20 cellular contexts compared by ENCODE assay signal in genomic region chr16:78211951-78212350, GRCh38.
DNase-seq lines count a peak whose midpoint lies in the region; ATAC-seq, FAIRE-seq and TF ChIP-seq lines count a peak whose summit lies in the region.
"Had no signal": no experiment of that assay in that cellular context is flagged by ENCODE, and none has a peak within 500 bp of the region (broad histone marks: within the 10 kb centered on the region; RNA-seq: fewer than 3 reads in every experiment).

No MANE protein-coding gene starts in this region.

- no peak overlapping the region for H3K9ac ChIP-seq in H1 (replicated peaks in 1 of 4; ENCODE audit: extremely low read depth in 1 of 4, low read depth in 3 of 4, low read length in 3 of 4)
- H3K9ac ChIP-seq: BLaER1 treated with 17β-estradiol and CSF1 and Interleukin-3, amounts not matched to agents 10 nM and 100 nM had no signal

- no peak overlapping the region for H3K56ac ChIP-seq in H1 (replicated peaks; ENCODE audit: insufficient read length, low read depth, low read length)

- no peak overlapping the region; the same call in 1 of the 2 replicates for H2BK12ac ChIP-seq in H1 (ENCODE audit: low read depth, low read length)

- no peak overlapping the region for H3K23ac ChIP-seq in H1 (ENCODE audit: insufficient read length)

- FAIRE-seq in H1 (lab: Jason Lieb, UNC), result peak; percentile 57
- FAIRE-seq: endothelial cell of umbilical vein had no signal

- H3K4me1 ChIP-seq in H1 (replicated peaks in 1 of 4; ENCODE audit: control insufficient read depth in 3 of 4, insufficient read depth in 4 of 4, low read length in 3 of 4), result peaks cover 0 to 8% (median 1%) of the 10 kb centered on the region in 4 experiments; a peak in 1 of 7 replicates
- H3K4me1 ChIP-seq in lower lobe of right lung, result peaks cover 15% of the 10 kb centered on the region
- H3K4me1 ChIP-seq: BLaER1 treated with 17β-estradiol and CSF1 and Interleukin-3, amounts not matched to agents 10 nM and 100 nM; gastrocnemius medialis had no signal

- no peak overlapping the region for H2AFZ ChIP-seq in H1 (ENCODE audit: low read length)

- H3K27me3 ChIP-seq in H1 (replicated peaks in 1 of 4; ENCODE audit: control insufficient read depth in 3 of 4, extremely low read depth in 1 of 4, insufficient read depth in 3 of 4, low read length in 3 of 4) (no peaks in the 10 kb centered on the region), lower lobe of right lung (ENCODE audit: low read depth) (no peaks in the 10 kb centered on the region)
- H3K27me3 ChIP-seq: BLaER1 treated with 17β-estradiol and CSF1 and Interleukin-3, amounts not matched to agents 10 nM and 100 nM; gastrocnemius medialis; ovary had no signal

- no peak overlapping the region for H3K4me2 ChIP-seq in H1 (ENCODE audit: insufficient read depth in 1 of 2, low read depth in 2 of 2, low read length in 2 of 2)
- H3K4me2 ChIP-seq: BLaER1 treated with 17β-estradiol and CSF1 and Interleukin-3, amounts not matched to agents 10 nM and 100 nM had no signal

- no peak overlapping the region for H2BK5ac ChIP-seq in H1 (ENCODE audit: low read depth, low read length)

- no peaks in the 10 kb centered on the region for H4K20me1 ChIP-seq in H1 (replicated peaks in 1 of 2; ENCODE audit: control insufficient read depth in 1 of 2, insufficient read depth in 2 of 2, low read length in 2 of 2)
- H4K20me1 ChIP-seq: BLaER1 treated with 17β-estradiol and CSF1 and Interleukin-3, amounts not matched to agents 10 nM and 100 nM had no signal

- ATAC-seq in lower lobe of right lung, result peak; percentile 92 to 96
- no peak for ATAC-seq in HG02973 (IDR thresholded peaks at IDR 0.05; ENCODE audit: unreplicated experiment)
- no peak for ATAC-seq in GM19452 (IDR thresholded peaks at IDR 0.05; ENCODE audit: unreplicated experiment)
- ATAC-seq: gastrocnemius medialis, Right ventricle myocardium inferior, T-cell had no signal

- TF ChIP-seq EP300 in H1 (IDR thresholded peaks at IDR 0.05; ENCODE audit: borderline replicate concordance in 1 of 2, low read depth in 2 of 2, low read length in 2 of 2), result no peak

- no peak overlapping the region for H2BK20ac ChIP-seq in H1 (ENCODE audit: low read length)

- no peaks in the 10 kb centered on the region for H3K79me2 ChIP-seq in H1 (ENCODE audit: control insufficient read depth in 1 of 2, insufficient read depth in 2 of 2, low read length in 2 of 2)

- POLR2A ChIA-PET in H1 (lab: Charles Lee; ENCODE audit: partially characterized antibody), result interaction anchor here (0.5 kb wide), 1 partner anchor 661 kb away, joined by 3 read pairs; no protein-coding TSS in a partner anchor

- H3K27ac ChIP-seq in H1 (ENCODE audit: low read depth, low read length) (no peak overlapping the region), lower lobe of right lung (peak overlapping the region; percentile 59)
- H3K27ac ChIP-seq: BLaER1 treated with 17β-estradiol and CSF1 and Interleukin-3, amounts not matched to agents 10 nM and 100 nM; coronary artery; gastrocnemius medialis; ovary had no signal

- H2BK15ac ChIP-seq in H1 (ENCODE audit: low read length), result no peak overlapping the region

- DNase-seq in SIG-M5 treated with dmso at 0.1 percent for 504 hours (lab: John Stamatoyannopoulos, UW; ENCODE audit: unreplicated experiment) (peak; percentile 60), SIG-M5 (lab: John Stamatoyannopoulos, UW) (no peak), H1 (ENCODE audit: low read depth in 1 of 2, low spot score in 2 of 2) (peak in 1 of 2 experiments; percentile 41), lower lobe of right lung (peak; percentile 61), H4 (ENCODE audit: low spot score) (no peak), GM10266 (ENCODE audit: extremely low spot score) (no peak)
- DNase-seq: activated CD4-positive, alpha-beta memory T cell treated with anti-CD3 and anti-CD28 coated beads for 36 hours; activated T-cell treated with anti-CD3 and anti-CD28 coated beads, Interleukin-2, amount 50 U/mL, for 24 hours; gastrocnemius medialis; naive B cell; NCI-H1436 treated with DMSO at 0.1 percent for 48 hours; ovary; stimulated activated CD4-positive, alpha-beta T cell treated with anti-CD3 and anti-CD28 coated beads, Interleukin-4, amount 100 ng/mL, for 24 hours; T-cell had no signal

- no peak overlapping the region for H3K14ac ChIP-seq in H1 (ENCODE audit: insufficient read length)

- no peak overlapping the region for H3K4ac ChIP-seq in H1 (replicated peaks; ENCODE audit: insufficient read length, low read depth, low read length)

- H3K36me3 ChIP-seq in H1 (ENCODE audit: control insufficient read depth in 2 of 4, insufficient read depth in 4 of 4, low read length in 3 of 4) (no peaks in the 10 kb centered on the region), lower lobe of right lung (no peaks in the 10 kb centered on the region)
- H3K36me3 ChIP-seq: BLaER1 treated with 17β-estradiol and CSF1 and Interleukin-3, amounts not matched to agents 10 nM and 100 nM; gastrocnemius medialis; ovary had no signal

- no peak overlapping the region for H4K91ac ChIP-seq in H1 (replicated peaks; ENCODE audit: insufficient read length, low read length)

- TF ChIP-seq CTCF in H1 (IDR thresholded peaks at IDR 0.05; ENCODE audit: control extremely low read depth in 1 of 3, insufficient read depth in 1 of 3, low read depth in 1 of 3, low read length in 3 of 3), result no peak
- no peak for TF ChIP-seq CTCF in lower lobe of right lung (IDR thresholded peaks at IDR 0.05)
- no peak for TF ChIP-seq CTCF in GM10266 (IDR thresholded peaks at IDR 0.05; ENCODE audit: control insufficient read depth, insufficient read depth, low read depth, missing control alignments)

- H4K5ac ChIP-seq in H1 (ENCODE audit: insufficient read length, low read depth, low read length), result no peak overlapping the region

- H2AK5ac ChIP-seq in H1 (ENCODE audit: low read depth, low read length), result peak overlapping the region; percentile 24

- CTCF ChIA-PET in H1 (lab: Charles Lee; ENCODE audit: partially characterized antibody), result interaction anchor here (0.9 to 1.6 kb wide), 3 partner anchors 17 to 37 kb away, joined by 3 to 4 read pairs (median 3); no protein-coding TSS in a partner anchor

- TF ChIP-seq RAD21 in H1 (IDR thresholded peaks at IDR 0.05 in 1 of 2, conservative IDR thresholded peaks at IDR 0.05 in 1 of 2; ENCODE audit: low read depth in 2 of 2, low read length in 2 of 2), result no peak

- H3K9me3 ChIP-seq in H1 (ENCODE audit: insufficient read depth in 2 of 2, low read depth in 1 of 2, low read length in 1 of 2), result no peaks in the 10 kb centered on the region
- H3K9me3 ChIP-seq in lower lobe of right lung, result no peaks in the 10 kb centered on the region
- H3K9me3 ChIP-seq: gastrocnemius medialis, ovary had no signal

- H3K4me3 ChIP-seq in H1 (ENCODE audit: extremely low read depth in 1 of 4, insufficient read depth in 2 of 4, low read depth in 3 of 4, low read length in 4 of 4), result no peak overlapping the region
- no peak overlapping the region for H3K4me3 ChIP-seq in lower lobe of right lung
- H3K4me3 ChIP-seq: BLaER1 treated with 17β-estradiol and CSF1 and Interleukin-3, amounts not matched to agents 10 nM and 100 nM; coronary artery; gastrocnemius medialis; ovary had no signal

- H3K18ac ChIP-seq in H1 (ENCODE audit: extremely low read depth, low read length), result no peak overlapping the region

- no peak overlapping the region for H4K8ac ChIP-seq in H1 (ENCODE audit: extremely low read depth, insufficient read depth, low read length)

- TF ChIP-seq POLR2A in H1 (IDR thresholded peaks at IDR 0.05; ENCODE audit: control extremely low read depth in 1 of 2, low read depth in 2 of 2, low read length in 2 of 2), result no peak

- WGBS in H1 (ENCODE audit: extremely low coverage in 1 of 2, insufficient coverage in 1 of 2, insufficient read length in 1 of 2, insufficient replicate concordance in 2 of 2, low coverage in 1 of 2, low lambda C conversion rate in 2 of 2, missing lambda C conversion rate in 1 of 2), 2 experiments, result 76% methylated on average over 2 of the region's 2 CpGs; no CpG with 5 or more reads in 1 of the 2 experiments

- H3K23me2 ChIP-seq in H1 (ENCODE audit: low read depth, low read length), result no peaks in the 10 kb centered on the region

- no peak overlapping the region for H2BK120ac ChIP-seq in H1 (replicated peaks; ENCODE audit: low read depth, low read length)

- H3K79me1 ChIP-seq in H1 (ENCODE audit: low read depth, low read length), result no peaks in the 10 kb centered on the region

- intact Hi-C loops in lower lobe of right lung (cut with DNase I), result no loop called here

TF ChIP-seq in H1, 55 proteins besides CTCF, POLR2A, EP300 and RAD21:
- TF ChIP-seq ASH2L (IDR thresholded peaks at IDR 0.05; ENCODE audit: low read length) (no peak), CHD1 (IDR thresholded peaks at IDR 0.05; ENCODE audit: low read depth, low read length) (no peak), GABPA (IDR thresholded peaks at IDR 0.05; ENCODE audit: borderline replicate concordance, insufficient read depth, low read length) (no peak), TEAD4 (IDR thresholded peaks at IDR 0.05; ENCODE audit: low read depth, low read length) (peak; percentile 42; the same call in 1 of the 2 replicates), SP1 (IDR thresholded peaks at IDR 0.05; ENCODE audit: low read depth, low read length) (peak; percentile 72), TCF12 (IDR thresholded peaks at IDR 0.05; ENCODE audit: low read depth, low read length) (peak; percentile 84), HDAC6 (IDR thresholded peaks at IDR 0.05; ENCODE audit: low read depth, low read length) (no peak)

Comparison
In these comparisons a context has a peak if more than half of its experiments do, and no peak if none do; other contexts are left out.
1. DNase-seq: peak in SIG-M5 treated with dmso at 0.1 percent for 504 hours (single experiment) and lower lobe of right lung (single experiment); none in SIG-M5 (single experiment), H4 (single experiment) and GM10266 (single experiment).
2. ATAC-seq: peak in lower lobe of right lung (2 of 2); none in HG02973 (single experiment) and GM19452 (single experiment).